In genomic region chr9:130365323-130365721, GRCh38 we compare ENCODE assay signal across 14 cellular contexts.
DNase-seq lines count a peak whose midpoint lies in the region; ATAC-seq and TF ChIP-seq lines count a peak whose summit lies in the region.
"Had no signal": no experiment of that assay in that cellular context is flagged by ENCODE, and none has a peak within 500 bp of the region (broad histone marks: within the 10 kb centered on the region; RNA-seq: fewer than 3 reads in every experiment).

No MANE protein-coding gene starts in this region.

- no peak overlapping the region for H2BK120ac ChIP-seq in H9 (ENCODE audit: low read depth, low read length, poor library complexity, severe bottlenecking)

- peaks cover 4 to 12% (median 9%) of the 10 kb centered on the region in 3 experiments; a peak in 5 of 7 replicates for H3K36me3 Mint-ChIP-seq in H9 (ENCODE audit: insufficient read depth in 1 of 3, low read depth in 3 of 3)

- H3K4me2 ChIP-seq in H9 (ENCODE audit: insufficient read depth, insufficient read length, low read length) (no peak overlapping the region), PC-3 (ENCODE audit: low read length) (no peak overlapping the region)

- H3K4me3 Mint-ChIP-seq in H9 = no peak overlapping the region
- H3K4me3 Mint-ChIP-seq: CD4-positive, alpha-beta T cell had no signal

- H3K9me3 ChIP-seq in H9 (ENCODE audit: control insufficient read depth, low read depth, low read length) = no peaks in the 10 kb centered on the region
- no peaks in the 10 kb centered on the region for H3K9me3 ChIP-seq in PC-3 (ENCODE audit: low read length)
- no peaks in the 10 kb centered on the region for H3K9me3 ChIP-seq in WERI-Rb-1 (ENCODE audit: severe bottlenecking)
- H3K9me3 ChIP-seq: Caco-2 had no signal

- no peak overlapping the region for H4K91ac ChIP-seq in H9 (ENCODE audit: insufficient read length, low read depth, low read length)

- H3K79me2 ChIP-seq in H9 (ENCODE audit: insufficient read depth, low read length) (no peaks in the 10 kb centered on the region), PC-3 (ENCODE audit: low read length) (no peaks in the 10 kb centered on the region)

- H2AK5ac ChIP-seq in H9 (ENCODE audit: insufficient read length, low read length) = no peak overlapping the region

- ATAC-seq in PC-3 (no peak), HG03045 (IDR thresholded peaks at IDR 0.05; ENCODE audit: unreplicated experiment) (no peak)

- TF ChIP-seq CTCF in H9 (conservative IDR thresholded peaks at IDR 0.05) = no peak
- TF ChIP-seq CTCF in PC-3 (conservative IDR thresholded peaks at IDR 0.05; ENCODE audit: low read depth, low read length) = no peak
- no peak for TF ChIP-seq CTCF in WERI-Rb-1 (IDR thresholded peaks at IDR 0.05; ENCODE audit: low read depth, low read length)

- no peaks in the 10 kb centered on the region for H3K36me3 ChIP-seq in PC-3 (ENCODE audit: low read depth, low read length)
- H3K36me3 ChIP-seq in WERI-Rb-1 = no peaks in the 10 kb centered on the region

- H2AFZ ChIP-seq in H9 (ENCODE audit: low read length) (no peak overlapping the region), PC-3 (ENCODE audit: low read length) (no peak overlapping the region)
- H2AFZ ChIP-seq: GM23248 had no signal

- H3K56ac ChIP-seq in H9 (ENCODE audit: insufficient read length, low read depth, low read length) = no peak overlapping the region

- no peaks in the 10 kb centered on the region for H3K23me2 ChIP-seq in H9 (ENCODE audit: insufficient read length, low read depth, low read length, poor library complexity, severe bottlenecking)

- H3K4me3 ChIP-seq in PC-3 (ENCODE audit: low read length) = no peak overlapping the region
- no peak overlapping the region for H3K4me3 ChIP-seq in WERI-Rb-1 (ENCODE audit: low read depth, low read length)
- H3K4me3 ChIP-seq: GM23248 had no signal

- H4K20me1 ChIP-seq in H9 (ENCODE audit: control insufficient read depth, insufficient read depth, insufficient read length) = peaks cover 2% of the 10 kb centered on the region
- H4K20me1 ChIP-seq in PC-3 (ENCODE audit: low read length) = no peaks in the 10 kb centered on the region

- H2BK12ac ChIP-seq in H9 (ENCODE audit: insufficient read length, low read depth, low read length) = no peak overlapping the region

- POLR2A ChIA-PET in PC-3 (lab: Charles Lee; ENCODE audit: unreplicated experiment) = no interaction called here

- no peaks in the 10 kb centered on the region for H3K9me3 Mint-ChIP-seq in H9
- H3K9me3 Mint-ChIP-seq: CD4-positive, alpha-beta T cell had no signal

- H3K18ac ChIP-seq in H9 (ENCODE audit: insufficient read length, low read depth, low read length) = no peak overlapping the region

- no CpG with 5 or more reads among the region's 10 CpGs for WGBS in H9 (ENCODE audit: extremely low coverage, insufficient read length, low lambda C conversion rate)

- DNase-seq in H9 (no peak), PC-3 (no peak), left kidney (ENCODE audit: low read depth, low spot score) (peak; percentile 46), globus pallidus (ENCODE audit: low spot score) (no peak), NCI-H1436 (lab: John Stamatoyannopoulos, UW) (no peak), WERI-Rb-1 (no peak)
- DNase-seq: AML-193; Caco-2; CD4-positive, alpha-beta T cell; IMR-90; KBM-7 had no signal

- peaks cover 9 to 17% of the 10 kb centered on the region in 2 experiments for H3K4me1 Mint-ChIP-seq in H9

- no TSS peak for BruUV-seq in PC-3 (replicated peaks; lab: Mats Ljungman, UMichigan)

- no peaks in the 10 kb centered on the region for H3K27me3 ChIP-seq in H9 (ENCODE audit: insufficient read depth, low read length)
- no peaks in the 10 kb centered on the region for H3K27me3 ChIP-seq in PC-3 (ENCODE audit: low read length)
- H3K27me3 ChIP-seq in WERI-Rb-1 (ENCODE audit: insufficient read depth, low read depth, severe bottlenecking) = no peaks in the 10 kb centered on the region

- no peak overlapping the region for H4K5ac ChIP-seq in H9 (ENCODE audit: insufficient read length, low read depth, low read length)

- CTCF ChIA-PET in PC-3 (lab: Charles Lee) = no interaction called here

- no peaks in the 10 kb centered on the region for H3K27me3 Mint-ChIP-seq in H9 (ENCODE audit: low read depth)
- H3K27me3 Mint-ChIP-seq: CD4-positive, alpha-beta T cell had no signal

- H3K79me1 ChIP-seq in H9 (ENCODE audit: insufficient read depth, low read depth, low read length, poor library complexity, severe bottlenecking) = no peaks in the 10 kb centered on the region

- peak overlapping the region in 2 of 3 experiments; percentile 83 to 89; a peak in 3 of 7 replicates for H3K27ac Mint-ChIP-seq in H9
- H3K27ac Mint-ChIP-seq: CD4-positive, alpha-beta T cell had no signal

- no peak overlapping the region for H2BK5ac ChIP-seq in H9 (ENCODE audit: insufficient read length, low read length)

- intact Hi-C loops in PC-3 (cut with micrococcal nuclease) = no loop called here

- H3K27ac ChIP-seq in H9 (ENCODE audit: insufficient read length, low read depth, low read length) (no peak overlapping the region), PC-3 (ENCODE audit: low read length) (peak overlapping the region; percentile 37), WERI-Rb-1 (no peak overlapping the region)
- H3K27ac ChIP-seq: C4-2B, GM23248 had no signal

- H3K23ac ChIP-seq in H9 (ENCODE audit: insufficient read length, low read depth, low read length) = no peak overlapping the region

- no peak overlapping the region for H2BK20ac ChIP-seq in H9 (ENCODE audit: low read depth, low read length, poor library complexity, severe bottlenecking)

- no peak overlapping the region for H3K4ac ChIP-seq in H9 (ENCODE audit: low read depth, low read length)

- H3T11ph ChIP-seq in H9 (ENCODE audit: low read length) = no peak overlapping the region

- H3K4me1 ChIP-seq in H9 (ENCODE audit: insufficient read depth, low read length) = no peaks in the 10 kb centered on the region
- H3K4me1 ChIP-seq in PC-3 (ENCODE audit: insufficient read depth, low read length) = peaks cover 12% of the 10 kb centered on the region
- H3K4me1 ChIP-seq: Caco-2 had no signal

- no peaks in the 10 kb centered on the region for H3F3A ChIP-seq in PC-3 (ENCODE audit: low read length, unreplicated experiment)

- no peak overlapping the region for H3K14ac ChIP-seq in H9 (ENCODE audit: insufficient read depth, low read length)

- H4K8ac ChIP-seq in H9 (replicated peaks; ENCODE audit: insufficient read length, low read depth, low read length) = no peak overlapping the region

- H3K9me2 ChIP-seq in PC-3 (replicated peaks; ENCODE audit: low read length) = no peaks in the 10 kb centered on the region

- H3K9ac ChIP-seq in H9 (ENCODE audit: extremely low read depth, insufficient read length, low read length) (no peak overlapping the region), PC-3 (ENCODE audit: low read length) (no peak overlapping the region)
- H3K9ac ChIP-seq: GM23248 had no signal

- H2BK15ac ChIP-seq in H9 (ENCODE audit: low read depth, low read length) = no peak overlapping the region
